25 cellular contexts compared by ENCODE assay signal in genomic region chr16:17431904-17432625, GRCh38. TPM values are rescaled to one million over a fixed set of nuclear protein-coding genes. Genes with fewer than 3 reads are reported as not detected.
A peak's percentile ranks its signal among the peaks of the same experiment; 100 is the strongest.
DNase-seq lines count a peak whose midpoint lies in the region; TF ChIP-seq lines count a peak whose summit lies in the region.
"Had no signal": no experiment of that assay in that cellular context is flagged by ENCODE, and none has a peak within 500 bp of the region (broad histone marks: within the 10 kb centered on the region; RNA-seq: fewer than 3 reads in every experiment).

No MANE protein-coding gene starts in this region.

- no peak overlapping the region for H3K4me3 Mint-ChIP-seq in HFFc6
- no peak overlapping the region for H3K4me3 Mint-ChIP-seq in endothelial cell (ENCODE audit: unreplicated experiment)
- H3K4me3 Mint-ChIP-seq in neural progenitor cell = no peak overlapping the region
- H3K4me3 Mint-ChIP-seq: activated CD4-positive, alpha-beta memory T cell treated with anti-CD3 and anti-CD28 coated beads for 36 hours; activated naive CD4-positive, alpha-beta T cell treated with anti-CD3 and anti-CD28 coated beads for 36 hours; activated T-helper 1 cell treated with anti-CD3 and anti-CD28 coated beads, Interleukin-12 subunit alpha, Interleukin-12 subunit beta, Interleukin-2, Interleukin-4 antibody, amounts not matched to agents 30 ng/mL and 10 ng/mL and 1 ng/mL, durations not matched to agents 14 hours and 24 hours and 36 hours had no signal

- peaks cover 30% of the 10 kb centered on the region for H3K4me1 Mint-ChIP-seq in HFFc6 (ENCODE audit: low read depth)
- peaks cover 13% of the 10 kb centered on the region for H3K4me1 Mint-ChIP-seq in endothelial cell (ENCODE audit: unreplicated experiment)
- H3K4me1 Mint-ChIP-seq in neural progenitor cell = peaks cover 15% of the 10 kb centered on the region

- H3K36me3 ChIP-seq in BJ (ENCODE audit: control insufficient read depth, insufficient read depth, low read length) (no peaks in the 10 kb centered on the region), neural progenitor cell (no peaks in the 10 kb centered on the region), OCI-LY7 (ENCODE audit: insufficient read depth, low read length) (peaks cover 34% of the 10 kb centered on the region; the same call in 1 of the 2 replicates)
- H3K36me3 ChIP-seq: adrenal gland, thyroid gland, vagina had no signal

- H3K9me2 ChIP-seq in OCI-LY7 (ENCODE audit: insufficient read depth, low read length) = no peaks in the 10 kb centered on the region

- POLR2A ChIA-PET in BJ (lab: Charles Lee) = no interaction called here
- POLR2A ChIA-PET in OCI-LY7 (lab: Charles Lee) = interaction anchor here (0.7 kb wide), 1 partner anchor 14 kb away, joined by 3 read pairs; no protein-coding TSS in a partner anchor

- CTCF ChIA-PET in BJ (lab: Yijun Ruan, JAX) (interaction anchor here (0.9 to 1.4 kb wide), 2 partner anchors 16 to 175 kb away, joined by 3 read pairs; no protein-coding TSS in a partner anchor), OCI-LY7 (lab: Charles Lee; ENCODE audit: unreplicated experiment) (no interaction called here)

- H2AFZ ChIP-seq in neural progenitor cell (replicated peaks) (no peak overlapping the region), OCI-LY7 (ENCODE audit: low read length) (no peak overlapping the region)

- H3K9me3 Mint-ChIP-seq in HFFc6 (no peaks in the 10 kb centered on the region), endothelial cell (ENCODE audit: unreplicated experiment) (no peaks in the 10 kb centered on the region), neural progenitor cell (peaks cover 3% of the 10 kb centered on the region)
- H3K9me3 Mint-ChIP-seq: activated CD4-positive, alpha-beta memory T cell treated with anti-CD3 and anti-CD28 coated beads for 36 hours; activated naive CD4-positive, alpha-beta T cell treated with anti-CD3 and anti-CD28 coated beads for 36 hours; activated T-helper 1 cell treated with anti-CD3 and anti-CD28 coated beads, Interleukin-12 subunit alpha, Interleukin-12 subunit beta, Interleukin-2, Interleukin-4 antibody, amounts not matched to agents 30 ng/mL and 10 ng/mL and 1 ng/mL, durations not matched to agents 14 hours and 24 hours and 36 hours; IgD-negative memory B cell had no signal

- TF ChIP-seq CTCF in BJ (IDR thresholded peaks at IDR 0.05; ENCODE audit: insufficient read depth, low read depth, low read length) (peak; percentile 30; the same call in 1 of the 2 replicates), HFFc6 (IDR thresholded peaks at IDR 0.05) (peak; percentile 54), endothelial cell (IDR thresholded peaks at IDR 0.05; ENCODE audit: unreplicated experiment) (peak; percentile 40), neural progenitor cell (IDR thresholded peaks at IDR 0.05) (peak; percentile 8), OCI-LY7 (conservative IDR thresholded peaks at IDR 0.05; ENCODE audit: low read length) (no peak)

- H3K27me3 ChIP-seq in BJ (ENCODE audit: control insufficient read depth, insufficient read depth, low read length) (no peaks in the 10 kb centered on the region), neural progenitor cell (no peaks in the 10 kb centered on the region)
- H3K27me3 ChIP-seq: adrenal gland, thyroid gland, vagina had no signal

- H3K27me3 Mint-ChIP-seq in HFFc6 (ENCODE audit: insufficient read depth) (no peaks in the 10 kb centered on the region), endothelial cell (ENCODE audit: unreplicated experiment) (peaks cover 2% of the 10 kb centered on the region), neural progenitor cell (ENCODE audit: insufficient read depth, low read depth) (peaks cover 9% of the 10 kb centered on the region)
- H3K27me3 Mint-ChIP-seq: activated CD4-positive, alpha-beta memory T cell treated with anti-CD3 and anti-CD28 coated beads for 36 hours had no signal

- H3K4me2 ChIP-seq in neural progenitor cell = no peak overlapping the region
- H3K4me2 ChIP-seq in OCI-LY7 (ENCODE audit: low read length) = no peak overlapping the region

- H3K4me3 ChIP-seq in BJ (ENCODE audit: low read depth, low read length) (no peak overlapping the region), neural progenitor cell (no peak overlapping the region), OCI-LY7 (ENCODE audit: low read depth, low read length, poor library complexity, severe bottlenecking) (no peak overlapping the region)
- H3K4me3 ChIP-seq: adrenal gland, thyroid gland, vagina had no signal

- intact Hi-C loops in OCI-LY7 (cut with micrococcal nuclease; ENCODE audit: unreplicated experiment) = no loop called here
- intact Hi-C loops in posterior vena cava (cut with DNase I) = no loop called here

- peaks cover 29% of the 10 kb centered on the region for H4K20me1 ChIP-seq in neural progenitor cell (ENCODE audit: low read depth)
- H4K20me1 ChIP-seq in OCI-LY7 (ENCODE audit: insufficient read depth, low read length) = 0 out of 2 replicates have a peak, but pooled peaks cover 12% of the 10 kb centered on the region

- H3K9ac ChIP-seq in neural progenitor cell = no peak overlapping the region

- DNase-seq in BJ (ENCODE audit: low read depth) (no peak), HFFc6 (no peak), endothelial cell (ENCODE audit: low spot score) (no peak), neural progenitor cell (ENCODE audit: low spot score) (no peak), OCI-LY7 (ENCODE audit: low spot score) (no peak), posterior vena cava (ENCODE audit: low spot score) (no peak), hippocampal formation (lab: John Stamatoyannopoulos, UW) (no peak)
- DNase-seq in activated effector memory CD4-positive, alpha-beta T cell treated with anti-CD3 and anti-CD28 coated beads, Interleukin-2, amount 50 U/mL, for 16 hours = no peak
- DNase-seq: ACHN; activated CD4-positive, alpha-beta memory T cell treated with anti-CD3 and anti-CD28 coated beads for 36 hours; activated CD8-positive, alpha-beta memory T cell treated with anti-CD3 and anti-CD28 coated beads, Interleukin-2, amount 50 U/mL, for 4 hours; activated naive CD4-positive, alpha-beta T cell treated with anti-CD3 and anti-CD28 coated beads for 36 hours; adrenal gland; C1 segment of cervical spinal cord; COR-L47; DMS53; GDM1; NCI-H1092; NCI-H1694; NCI-H748 treated with DMSO at 0.1 percent for 48 hours; stimulated activated CD4-positive, alpha-beta T cell treated with anti-CD3 and anti-CD28 coated beads, Interleukin-4, amount 100 ng/mL, for 24 hours had no signal

- H3K27ac ChIP-seq in neural progenitor cell (no peak overlapping the region), OCI-LY7 (ENCODE audit: low read depth, low read length, poor library complexity, severe bottlenecking) (no peak overlapping the region)
- H3K27ac ChIP-seq: adrenal gland, thyroid gland had no signal

- H3K36me3 Mint-ChIP-seq in HFFc6 (ENCODE audit: low read depth) = peaks cover 9% of the 10 kb centered on the region
- H3K36me3 Mint-ChIP-seq in endothelial cell (ENCODE audit: low read depth, unreplicated experiment) = no peaks in the 10 kb centered on the region
- H3K36me3 Mint-ChIP-seq in neural progenitor cell = peaks cover 5% of the 10 kb centered on the region

- H3K27ac Mint-ChIP-seq in HFFc6 (no peak overlapping the region), endothelial cell (ENCODE audit: unreplicated experiment) (no peak overlapping the region), neural progenitor cell (no peak overlapping the region)
- H3K27ac Mint-ChIP-seq: activated CD4-positive, alpha-beta memory T cell treated with anti-CD3 and anti-CD28 coated beads for 36 hours; activated naive CD4-positive, alpha-beta T cell treated with anti-CD3 and anti-CD28 coated beads for 36 hours; activated T-helper 1 cell treated with anti-CD3 and anti-CD28 coated beads, Interleukin-12 subunit alpha, Interleukin-12 subunit beta, Interleukin-2, Interleukin-4 antibody, amounts not matched to agents 30 ng/mL and 10 ng/mL and 1 ng/mL, durations not matched to agents 14 hours and 24 hours and 36 hours; IgD-negative memory B cell had no signal

- H3K79me2 ChIP-seq in neural progenitor cell (ENCODE audit: low read depth) = no peaks in the 10 kb centered on the region
- peaks cover 24% of the 10 kb centered on the region; the same call in 1 of the 2 replicates for H3K79me2 ChIP-seq in OCI-LY7 (ENCODE audit: insufficient read depth, low read depth, low read length)

- H3K9me3 ChIP-seq in neural progenitor cell (ENCODE audit: low read depth) = no peaks in the 10 kb centered on the region
- no peaks in the 10 kb centered on the region for H3K9me3 ChIP-seq in OCI-LY7 (ENCODE audit: low read length)
- H3K9me3 ChIP-seq: adrenal gland, thyroid gland, vagina had no signal

- peaks cover 38% of the 10 kb centered on the region for H3F3A ChIP-seq in neural progenitor cell (ENCODE audit: low read depth)

- no TSS peak for BruUV-seq in OCI-LY7 (replicated peaks; lab: Mats Ljungman, UMichigan)

- H3K4me1 ChIP-seq in neural progenitor cell (peaks cover 27% of the 10 kb centered on the region), OCI-LY7 (ENCODE audit: insufficient read depth, low read length, poor library complexity, severe bottlenecking) (peaks cover 36% of the 10 kb centered on the region)

RNA-seq across cellular contexts. Expression of gene XYLT1, which starts 38.7 kb away (rescaled TPM):
- 14.6 and 15.9 TPM in 2 replicates for polyA plus RNA-seq in BJ (2011; rRNA removed)
- 58.1 and 64.5 TPM in 2 replicates for polyA minus RNA-seq in BJ (2011; rRNA and poly(A)+ RNA removed)
- 10 to 100 TPM; 22.0 to 51.1 (median 27.5) TPM for total RNA-seq in HFFc6 (2021; fragmentation: NEBNext Ultra II Directional; extraction: Animal tissue kit (Norgen Biotek cat#: 25700))
- 11.1 TPM for total RNA-seq in endothelial cell (ENCODE audit: unreplicated experiment)
- 5.9 and 8.2 TPM in 2 replicates for total RNA-seq in neural progenitor cell (ENCODE audit: low replicate concordance)
- total RNA-seq in OCI-LY7 (2014; rRNA removed; shearing (Covaris generic)) = 22.7 and 36.3 TPM in 2 replicates
- total RNA-seq in OCI-LY7 (2022) = 42.1 and 50.0 TPM in 2 replicates
- 10 to 100 TPM; 32.4 to 33.1 TPM for total RNA-seq in posterior vena cava
